In the genomic region with DNA sequence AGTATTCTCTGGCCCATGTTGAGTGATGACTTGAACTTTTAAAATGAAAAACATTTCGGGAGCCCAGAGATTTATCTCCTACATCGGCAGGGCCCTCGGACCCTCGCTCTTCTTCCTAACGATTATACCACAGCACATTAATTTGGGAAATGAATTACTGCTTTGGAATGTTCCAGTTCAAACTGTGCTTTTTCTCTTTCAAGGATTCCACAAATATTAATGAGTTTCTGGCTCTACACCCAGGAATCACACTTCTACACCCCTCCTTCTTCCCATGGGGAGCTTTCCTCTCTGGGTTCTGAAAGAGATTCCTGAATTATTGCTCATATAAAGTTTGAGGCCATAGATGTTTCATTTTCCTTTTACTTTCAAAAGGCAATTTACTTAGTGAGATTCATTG, we compare ENCODE assay signal across 24 cellular contexts. TPM values are rescaled to one million over a fixed set of nuclear protein-coding genes. Genes with fewer than 3 reads are reported as not detected.
"Had no signal": no experiment of that assay in that cellular context is flagged by ENCODE, and none has a peak within 500 bp of the region (broad histone marks: within the 10 kb centered on the region; RNA-seq: fewer than 3 reads in every experiment).

No MANE protein-coding gene starts in this region.

- H3K4me3 ChIP-seq: heart right ventricle, pancreas, stomach, thoracic aorta, transverse colon had no signal

- ATAC-seq: heart right ventricle, pancreas, right cardiac atrium had no signal

- H3K27me3 ChIP-seq: pancreas, transverse colon had no signal

- DNase-seq: effector CD4-positive, alpha-beta T cell; endodermal cell; erythroblast; heart right ventricle; hypothalamus; kidney glomerular epithelial cell; mesendoderm; naive B cell; occipital lobe; pancreas; right cardiac atrium; small intestine; stimulated activated CD4-positive, alpha-beta T cell treated with anti-CD3 and anti-CD28 coated beads, Interleukin-12 subunit alpha, Interleukin-12 subunit beta, amount 100 ng/mL, for 4 hours; stimulated activated naive CD4-positive, alpha-beta T cell; stomach; substantia nigra; transverse colon had no signal

- H3K36me3 ChIP-seq: heart right ventricle, pancreas, stomach, thoracic aorta, transverse colon had no signal

RNA-seq across cellular contexts. Expression of gene NSG2, which starts 41.2 kb away (rescaled TPM):
- total RNA-seq: dermis microvascular lymphatic vessel endothelial cell, endodermal cell, endothelial cell of umbilical vein, glomerular endothelial cell, lung microvascular endothelial cell, thoracic aorta, ureter had no signal
- polyA plus RNA-seq: endothelial cell of umbilical vein, liver had no signal
